8 cellular contexts compared by ENCODE assay signal in the genomic region with DNA sequence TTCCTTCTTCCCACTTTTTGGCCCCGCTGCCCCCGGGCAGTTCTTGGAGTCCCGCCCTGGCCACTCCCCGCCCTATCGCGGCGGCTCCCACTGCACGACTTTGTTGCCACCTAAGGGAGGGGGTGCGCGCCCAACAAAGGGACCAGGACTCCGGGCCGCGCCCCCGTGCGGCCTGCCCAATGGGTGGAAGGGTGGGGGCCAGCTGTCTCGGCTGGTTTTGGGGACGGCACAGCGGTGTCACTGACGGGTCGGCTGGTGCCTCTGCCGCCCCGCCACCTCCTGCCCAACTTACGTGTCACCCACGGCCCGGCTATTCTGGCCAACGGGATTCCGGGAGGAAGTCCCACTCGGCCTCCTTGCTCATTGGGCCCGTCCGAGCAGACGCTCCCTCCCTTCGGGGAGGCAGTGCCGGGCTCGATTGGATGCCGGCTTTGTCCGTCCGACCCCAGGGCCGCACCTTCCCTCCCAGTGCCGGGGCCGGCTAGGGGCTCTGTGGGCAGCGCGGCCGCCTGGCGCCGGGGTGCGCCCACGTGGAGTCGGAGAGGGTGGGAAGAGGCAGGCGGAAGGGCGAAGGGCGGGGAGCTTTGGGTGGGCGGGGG. TPM values are rescaled to one million over a fixed set of nuclear protein-coding genes. Genes with fewer than 3 reads are reported as not detected.
DNase-seq lines count a peak whose midpoint lies in the region; ATAC-seq and TF ChIP-seq lines count a peak whose summit lies in the region.

Gene GOLIM4 (minus strand): TSS at position 314 of the 599 bp plus-strand sequence. CDS start 639 bp downstream, outside the sequence.

- no peaks in the 10 kb centered on the region for H3K27me3 Mint-ChIP-seq in Caco-2 (ENCODE audit: insufficient read depth, unreplicated experiment)
- H3K27me3 Mint-ChIP-seq in activated CD8-positive, alpha-beta T cell treated with anti-CD3 and anti-CD28 coated beads, Interleukin-2, amount 10 ng/mL, durations not matched to agents 7 days and 5 days (ENCODE audit: low read depth) = peaks cover 35% of the 10 kb centered on the region
- H3K27me3 Mint-ChIP-seq in endothelial cell (ENCODE audit: unreplicated experiment) = peaks cover 4% of the 10 kb centered on the region

- no peaks in the 10 kb centered on the region for H3K9me3 ChIP-seq in Caco-2

- H3K27ac Mint-ChIP-seq in Caco-2 (ENCODE audit: unreplicated experiment) (peak within 1 kb of the TSS; percentile 70), endothelial cell (ENCODE audit: unreplicated experiment) (peak within 1 kb of the TSS; percentile 87)
- H3K27ac Mint-ChIP-seq in activated CD8-positive, alpha-beta T cell treated with anti-CD3 and anti-CD28 coated beads, Interleukin-2, amount 10 ng/mL, durations not matched to agents 7 days and 5 days = peak within 1 kb of the TSS; percentile 86

- H3K9me3 Mint-ChIP-seq in Caco-2 (ENCODE audit: unreplicated experiment) (no peaks in the 10 kb centered on the region), endothelial cell (ENCODE audit: unreplicated experiment) (no peaks in the 10 kb centered on the region)
- H3K9me3 Mint-ChIP-seq in activated CD8-positive, alpha-beta T cell treated with anti-CD3 and anti-CD28 coated beads, Interleukin-2, amount 10 ng/mL, durations not matched to agents 7 days and 5 days (ENCODE audit: insufficient read depth) = no peaks in the 10 kb centered on the region

- intact Hi-C loops in Caco-2 (cut with micrococcal nuclease; ENCODE audit: unreplicated experiment) = loop anchor here (1.0 to 2.0 kb wide), 2 partner anchors 48 to 69 kb away; no protein-coding TSS in a partner anchor

- BruUV-seq in Caco-2 (replicated peaks; lab: Mats Ljungman, UMichigan) = no TSS peak

- H3K27me3 ChIP-seq in Caco-2 (replicated peaks; ENCODE audit: control insufficient read depth, insufficient read depth, low read length) = no peaks in the 10 kb centered on the region

- H3K4me3 Mint-ChIP-seq in Caco-2 (ENCODE audit: unreplicated experiment) = peak within 1 kb of the TSS; percentile 88
- H3K4me3 Mint-ChIP-seq in activated CD8-positive, alpha-beta T cell treated with anti-CD3 and anti-CD28 coated beads, Interleukin-2, amount 10 ng/mL, durations not matched to agents 7 days and 5 days = peak within 1 kb of the TSS; percentile 84
- peak within 1 kb of the TSS; percentile 95 for H3K4me3 Mint-ChIP-seq in endothelial cell (ENCODE audit: unreplicated experiment)

- CTCF ChIA-PET in Caco-2 (lab: Charles Lee) = no interaction called here
- CTCF ChIA-PET in activated CD8-positive, alpha-beta T cell treated with anti-CD3 and anti-CD28 coated beads, Interleukin-2, amount 10 ng/mL, durations not matched to agents 7 days and 5 days (lab: Charles Lee) = interaction anchor here (1.2 to 3.1 kb wide), 7 partner anchors 8 to 71 kb away, joined by 3 to 11 read pairs (median 5); no protein-coding TSS in a partner anchor

- ATAC-seq in GM19455 (IDR thresholded peaks at IDR 0.05; ENCODE audit: unreplicated experiment) (peak; percentile 79), HG03565 (IDR thresholded peaks at IDR 0.05; ENCODE audit: unreplicated experiment) (peak; percentile 83)
- peak; percentile 82 for ATAC-seq in activated CD8-positive, alpha-beta T cell treated with anti-CD3 and anti-CD28 coated beads, Interleukin-2, amount 10 ng/mL, durations not matched to agents 7 days and 5 days

- H3K4me3 ChIP-seq in Caco-2 (ENCODE audit: low read depth, low read length) = peak within 1 kb of the TSS; percentile 86

- H3K36me3 ChIP-seq in Caco-2 (ENCODE audit: control insufficient read depth, insufficient read depth, low read length) = no peaks in the 10 kb centered on the region

- peaks cover 26% of the 10 kb centered on the region for H3K4me1 ChIP-seq in Caco-2

- DNase-seq in Caco-2 = peak; percentile 95 to 96
- peak; percentile 98 for DNase-seq in NCI-H774 (lab: John Stamatoyannopoulos, UW)
- peak; percentile 73 for DNase-seq in activated CD8-positive, alpha-beta T cell treated with anti-CD3 and anti-CD28 coated beads, Interleukin-2, amount 10 ng/mL, durations not matched to agents 7 days and 5 days
- peak; percentile 91 for DNase-seq in endothelial cell (ENCODE audit: low spot score)
- DNase-seq in mesenteric fat pad (ENCODE audit: low spot score) = peak; percentile 97
- peak; percentile 51 to 68 for DNase-seq in stimulated activated CD8-positive, alpha-beta memory T cell treated with anti-CD3 and anti-CD28 coated beads, Interleukin-2, amount 100 ng/mL, for 48 hours (ENCODE audit: low read depth in 2 of 2)

- H3K4me1 Mint-ChIP-seq in Caco-2 (ENCODE audit: low read depth, unreplicated experiment) (peaks cover 12% of the 10 kb centered on the region), endothelial cell (ENCODE audit: unreplicated experiment) (peaks cover 25% of the 10 kb centered on the region)
- peaks cover 28% of the 10 kb centered on the region for H3K4me1 Mint-ChIP-seq in activated CD8-positive, alpha-beta T cell treated with anti-CD3 and anti-CD28 coated beads, Interleukin-2, amount 10 ng/mL, durations not matched to agents 7 days and 5 days (ENCODE audit: low read depth)

- peaks cover 12% of the 10 kb centered on the region for H3K36me3 Mint-ChIP-seq in Caco-2 (ENCODE audit: insufficient read depth, unreplicated experiment)
- no peaks in the 10 kb centered on the region for H3K36me3 Mint-ChIP-seq in activated CD8-positive, alpha-beta T cell treated with anti-CD3 and anti-CD28 coated beads, Interleukin-2, amount 10 ng/mL, durations not matched to agents 7 days and 5 days (ENCODE audit: low read depth)
- no peaks in the 10 kb centered on the region for H3K36me3 Mint-ChIP-seq in endothelial cell (ENCODE audit: low read depth, unreplicated experiment)

- TF ChIP-seq CTCF in Caco-2 (IDR thresholded peaks at IDR 0.05; ENCODE audit: insufficient read depth in 1 of 2, low read depth in 1 of 2, low read length in 1 of 2, severe bottlenecking in 1 of 2, unreplicated experiment in 1 of 2) (peak in 1 of 2 experiments; percentile 17), endothelial cell (IDR thresholded peaks at IDR 0.05; ENCODE audit: unreplicated experiment) (no peak)

- POLR2A ChIA-PET in Caco-2 (lab: Charles Lee) = interaction anchor here (0.6 kb wide), 1 partner anchor 327 kb away, joined by 3 read pairs; no protein-coding TSS in a partner anchor
- POLR2A ChIA-PET in activated CD8-positive, alpha-beta T cell treated with anti-CD3 and anti-CD28 coated beads, Interleukin-2, amount 10 ng/mL, durations not matched to agents 7 days and 5 days (lab: Charles Lee) = interaction anchor here (0.7 kb wide), 1 partner anchor 35 kb away, joined by 3 read pairs; no protein-coding TSS in a partner anchor

RNA-seq across cellular contexts. Expression of gene GOLIM4, which starts in this region (rescaled TPM):
- 17.4 and 19.4 TPM in 2 replicates for total RNA-seq in Caco-2 (2022)
- total RNA-seq in activated CD8-positive, alpha-beta T cell treated with anti-CD3 and anti-CD28 coated beads, Interleukin-2, amount 10 ng/mL, durations not matched to agents 7 days and 5 days = 1 to 10 TPM; 5.6 to 6.0 TPM
- total RNA-seq in endothelial cell (ENCODE audit: unreplicated experiment) = 35.9 TPM
- total RNA-seq in mesenteric fat pad = 26.0 TPM

Comparison
In these comparisons a context has a peak if more than half of its experiments do, and no peak if none do; other contexts are left out.
1. Peak in every context shown above with its lines: DNase-seq, ATAC-seq and H3K4me3 ChIP-seq.